42 cellular contexts compared by ENCODE assay signal in genomic region chr17:67032985-67033384, GRCh38. TPM values are rescaled to one million over a fixed set of nuclear protein-coding genes. Genes with fewer than 3 reads are reported as not detected.
"Had no signal": no experiment of that assay in that cellular context is flagged by ENCODE, and none has a peak within 500 bp of the region (broad histone marks: within the 10 kb centered on the region; RNA-seq: fewer than 3 reads in every experiment).

No MANE protein-coding gene starts in this region.

- H3K4me3 ChIP-seq: adrenal gland, body of pancreas, breast epithelium had no signal

- H3K27me3 Mint-ChIP-seq: activated naive CD8-positive, alpha-beta T cell treated with anti-CD3 and anti-CD28 coated beads, Interleukin-2, amount 10 ng/mL, durations not matched to agents 7 days and 5 days had no signal

- H3K9me3 Mint-ChIP-seq: activated CD4-positive, alpha-beta memory T cell treated with anti-CD3 and anti-CD28 coated beads, Interleukin-2, amount 10 ng/mL, durations not matched to agents 7 days and 5 days; activated CD4-positive, alpha-beta T cell treated with anti-CD3 and anti-CD28 coated beads, Interleukin-2, amount 10 ng/mL, durations not matched to agents 7 days and 5 days; activated naive CD4-positive, alpha-beta T cell treated with anti-CD3 and anti-CD28 coated beads for 36 hours; activated naive CD4-positive, alpha-beta T cell treated with anti-CD3 and anti-CD28 coated beads, Interleukin-2, amount 50 U/mL, for 72 hours; activated T-cell treated with anti-CD3 and anti-CD28 coated beads, Interleukin-2, amount 50 U/mL, for 4 hours; activated T-helper 1 cell treated with anti-CD3 and anti-CD28 coated beads, Interleukin-12 subunit alpha, Interleukin-12 subunit beta, Interleukin-2, Interleukin-4 antibody, amounts not matched to agents 30 ng/mL and 10 ng/mL and 1 ng/mL, durations not matched to agents 14 hours and 24 hours and 36 hours; activated T-helper 17 cell treated with anti-CD3 and anti-CD28 coated beads, Interleukin-2, amount 50 U/mL, for 72 hours; T-helper 1 cell treated with Interleukin-12 subunit alpha and Interleukin-12 subunit beta and Interleukin-4 antibody, amounts not matched to agents 30 μg/mL and 1 μg/mL, for 36 hours; T-helper 2 cell treated with Interferon-gamma antibody and Interleukin-4, amounts not matched to agents 5 μg/mL and 100 μg/mL, for 36 hours had no signal

- H3K4me1 ChIP-seq: adrenal gland, body of pancreas, breast epithelium had no signal

- H3K27ac Mint-ChIP-seq: activated CD4-positive, alpha-beta memory T cell treated with anti-CD3 and anti-CD28 coated beads, Interleukin-2, amount 10 ng/mL, durations not matched to agents 7 days and 5 days; activated CD4-positive, alpha-beta T cell treated with anti-CD3 and anti-CD28 coated beads for 36 hours; activated CD4-positive, alpha-beta T cell treated with anti-CD3 and anti-CD28 coated beads, Interleukin-2, amount 10 ng/mL, durations not matched to agents 7 days and 5 days; activated CD8-positive, alpha-beta T cell treated with anti-CD3 and anti-CD28 coated beads, Interleukin-2, amount 10 ng/mL, durations not matched to agents 7 days and 5 days; activated naive CD4-positive, alpha-beta T cell treated with anti-CD3 and anti-CD28 coated beads for 36 hours; activated naive CD8-positive, alpha-beta T cell treated with anti-CD3 and anti-CD28 coated beads, Interleukin-2, amount 10 ng/mL, durations not matched to agents 7 days and 5 days; activated T-cell treated with anti-CD3 and anti-CD28 coated beads, Interleukin-2, amount 50 U/mL, for 72 hours; activated T-helper 1 cell treated with anti-CD3 and anti-CD28 coated beads, Interleukin-12 subunit alpha, Interleukin-12 subunit beta, Interleukin-2, Interleukin-4 antibody, amounts not matched to agents 30 ng/mL and 10 ng/mL and 1 ng/mL, durations not matched to agents 14 hours and 24 hours and 36 hours; activated T-helper 17 cell treated with anti-CD3 and anti-CD28 coated beads, Interleukin-2, amount 50 U/mL, for 72 hours; T-helper 1 cell treated with Interleukin-12 subunit alpha and Interleukin-12 subunit beta and Interleukin-4 antibody, amounts not matched to agents 30 μg/mL and 1 μg/mL, for 36 hours; T-helper 2 cell treated with Interferon-gamma antibody and Interleukin-4, amounts not matched to agents 5 μg/mL and 100 μg/mL, for 36 hours; WTC11 had no signal

- H3K36me3 ChIP-seq: adrenal gland, brain microvascular endothelial cell, breast epithelium, WERI-Rb-1 had no signal

- ATAC-seq: activated CD4-positive, alpha-beta T cell treated with anti-CD3 and anti-CD28 coated beads for 36 hours; activated CD4-positive, CD25-positive, alpha-beta regulatory T cell treated with anti-CD3 and anti-CD28 coated beads, Interleukin-2, amount 50 U/mL, for 24 hours; activated CD8-positive, alpha-beta T cell treated with anti-CD3 and anti-CD28 coated beads, Interleukin-2, amount 10 ng/mL, durations not matched to agents 7 days and 5 days; activated naive CD4-positive, alpha-beta T cell treated with anti-CD3 and anti-CD28 coated beads, Interleukin-2, amount 50 U/mL, for 72 hours; activated T-cell treated with anti-CD3 and anti-CD28 coated beads, Interleukin-2, amount 50 U/mL, for 4 hours; activated T-cell treated with anti-CD3 and anti-CD28 coated beads, Interleukin-2, amount 50 U/mL, for 72 hours; activated T-helper 17 cell treated with anti-CD3 and anti-CD28 coated beads, Interleukin-2, amount 50 U/mL, for 72 hours; body of pancreas; WTC11 had no signal

- H3K9me3 ChIP-seq: adrenal gland, body of pancreas, breast epithelium had no signal

- H3K4me1 Mint-ChIP-seq: activated CD4-positive, alpha-beta T cell treated with anti-CD3 and anti-CD28 coated beads, Interleukin-2, amount 10 ng/mL, durations not matched to agents 7 days and 5 days; activated naive CD8-positive, alpha-beta T cell treated with anti-CD3 and anti-CD28 coated beads, Interleukin-2, amount 10 ng/mL, durations not matched to agents 7 days and 5 days; WTC11 had no signal

- H3K36me3 Mint-ChIP-seq: activated naive CD4-positive, alpha-beta T cell treated with anti-CD3 and anti-CD28 coated beads, Interleukin-2, amount 50 U/mL, for 72 hours; WTC11 had no signal

- H3K27ac ChIP-seq: adrenal gland, body of pancreas, brain microvascular endothelial cell, breast epithelium, WERI-Rb-1 had no signal

- H3K4me3 Mint-ChIP-seq: activated CD4-positive, alpha-beta memory T cell treated with anti-CD3 and anti-CD28 coated beads, Interleukin-2, amount 10 ng/mL, durations not matched to agents 7 days and 5 days; activated CD4-positive, alpha-beta T cell treated with anti-CD3 and anti-CD28 coated beads for 36 hours; activated CD4-positive, alpha-beta T cell treated with anti-CD3 and anti-CD28 coated beads, Interleukin-2, amount 10 ng/mL, durations not matched to agents 7 days and 5 days; activated CD8-positive, alpha-beta T cell treated with anti-CD3 and anti-CD28 coated beads, Interleukin-2, amount 10 ng/mL, durations not matched to agents 7 days and 5 days; activated naive CD4-positive, alpha-beta T cell treated with anti-CD3 and anti-CD28 coated beads for 36 hours; activated naive CD8-positive, alpha-beta T cell treated with anti-CD3 and anti-CD28 coated beads, Interleukin-2, amount 10 ng/mL, durations not matched to agents 7 days and 5 days; activated T-cell treated with anti-CD3 and anti-CD28 coated beads, Interleukin-2, amount 50 U/mL, for 4 hours; activated T-cell treated with anti-CD3 and anti-CD28 coated beads, Interleukin-2, amount 50 U/mL, for 72 hours; activated T-helper 1 cell treated with anti-CD3 and anti-CD28 coated beads, Interleukin-12 subunit alpha, Interleukin-12 subunit beta, Interleukin-2, Interleukin-4 antibody, amounts not matched to agents 30 ng/mL and 10 ng/mL and 1 ng/mL, durations not matched to agents 14 hours and 24 hours and 36 hours; activated T-helper 17 cell treated with anti-CD3 and anti-CD28 coated beads, Interleukin-2, amount 50 U/mL, for 72 hours; T-helper 1 cell treated with Interleukin-12 subunit alpha and Interleukin-12 subunit beta and Interleukin-4 antibody, amounts not matched to agents 30 μg/mL and 1 μg/mL, for 36 hours; T-helper 2 cell treated with Interferon-gamma antibody and Interleukin-4, amounts not matched to agents 5 μg/mL and 100 μg/mL, for 36 hours; WTC11 had no signal

- H3K27me3 ChIP-seq: adrenal gland, body of pancreas, brain microvascular endothelial cell, breast epithelium had no signal

- DNase-seq: activated CD4-positive, alpha-beta memory T cell treated with anti-CD3 and anti-CD28 coated beads, Interleukin-2, amount 10 ng/mL, durations not matched to agents 7 days and 5 days; activated CD4-positive, alpha-beta T cell treated with anti-CD3 and anti-CD28 coated beads for 1 hour; activated CD4-positive, alpha-beta T cell treated with anti-CD3 and anti-CD28 coated beads for 36 hours; activated CD4-positive, alpha-beta T cell treated with anti-CD3 and anti-CD28 coated beads for 48 hours; activated CD4-positive, alpha-beta T cell treated with anti-CD3 and anti-CD28 coated beads, Interleukin-2, amount 10 ng/mL, durations not matched to agents 7 days and 5 days; activated CD4-positive, alpha-beta T cell treated with anti-CD3 and anti-CD28 coated beads, Interleukin-2, amount 50 U/mL, for 48 hours; activated CD4-positive, CD25-positive, alpha-beta regulatory T cell; activated CD8-positive, alpha-beta memory T cell treated with anti-CD3 and anti-CD28 coated beads for 24 hours; activated CD8-positive, alpha-beta memory T cell treated with anti-CD3 and anti-CD28 coated beads, Interleukin-2, amount 50 U/mL, for 4 hours; activated CD8-positive, alpha-beta T cell treated with anti-CD3 and anti-CD28 coated beads, Interleukin-2, amount 10 ng/mL, durations not matched to agents 7 days and 5 days; activated effector memory CD4-positive, alpha-beta T cell treated with anti-CD3 and anti-CD28 coated beads, Interleukin-2, amount 50 U/mL, for 16 hours; activated gamma-delta T cell treated with Interleukin-2 at 50 U/mL for 16 hours; activated naive CD4-positive, alpha-beta T cell; activated naive CD4-positive, alpha-beta T cell treated with anti-CD3 and anti-CD28 coated beads for 36 hours; activated naive CD4-positive, alpha-beta T cell treated with anti-CD3 and anti-CD28 coated beads, Interleukin-2, amount 50 U/mL, for 16 hours; activated naive CD8-positive, alpha-beta T cell treated with anti-CD3 and anti-CD28 coated beads, Interleukin-2, amount 10 ng/mL, durations not matched to agents 7 days and 5 days; activated T-cell treated with anti-CD3 and anti-CD28 coated beads for 4 hours; activated T-cell treated with anti-CD3 and anti-CD28 coated beads, Interleukin-2, amount 50 U/mL, for 1 hour; activated T-cell treated with anti-CD3 and anti-CD28 coated beads, Interleukin-2, amount 50 U/mL, for 4 hours; activated T-cell treated with anti-CD3 and anti-CD28 coated beads, Interleukin-2, amount 50 U/mL, for 72 hours; adrenal gland; amniotic stem cell; aorta; body of pancreas; brain microvascular endothelial cell; central memory CD4-positive, alpha-beta T cell; SW 1271; T-helper 1 cell; T-helper 2 cell; T-helper 9 cell; WERI-Rb-1 had no signal

RNA-seq across cellular contexts. Expression of gene CACNG1, which starts 11.4 kb away (rescaled TPM):
- total RNA-seq: activated CD4-positive, alpha-beta memory T cell treated with anti-CD3 and anti-CD28 coated beads, Interleukin-2, amount 10 ng/mL, durations not matched to agents 7 days and 5 days; activated CD4-positive, alpha-beta T cell treated with anti-CD3 and anti-CD28 coated beads for 36 hours; activated CD4-positive, alpha-beta T cell treated with anti-CD3 and anti-CD28 coated beads, Interleukin-2, amount 10 ng/mL, durations not matched to agents 7 days and 5 days; activated CD8-positive, alpha-beta T cell treated with anti-CD3 and anti-CD28 coated beads, Interleukin-2, amount 10 ng/mL, durations not matched to agents 7 days and 5 days; activated naive CD4-positive, alpha-beta T cell treated with anti-CD3 and anti-CD28 coated beads for 36 hours; activated naive CD4-positive, alpha-beta T cell treated with anti-CD3 and anti-CD28 coated beads, Interleukin-2, amount 50 U/mL, for 72 hours; activated naive CD8-positive, alpha-beta T cell treated with anti-CD3 and anti-CD28 coated beads, Interleukin-2, amount 10 ng/mL, durations not matched to agents 7 days and 5 days; activated T-cell treated with anti-CD3 and anti-CD28 coated beads, Interleukin-2, amount 50 U/mL, for 4 hours; activated T-cell treated with anti-CD3 and anti-CD28 coated beads, Interleukin-2, amount 50 U/mL, for 72 hours; activated T-helper 1 cell treated with anti-CD3 and anti-CD28 coated beads, Interleukin-12 subunit alpha, Interleukin-12 subunit beta, Interleukin-2, Interleukin-4 antibody, amounts not matched to agents 30 ng/mL and 10 ng/mL and 1 ng/mL, durations not matched to agents 14 hours and 24 hours and 36 hours; activated T-helper 17 cell treated with anti-CD3 and anti-CD28 coated beads, Interleukin-2, amount 50 U/mL, for 72 hours; aorta; astrocyte; body of pancreas; breast epithelium; cardiac septum; cerebellum; WTC11 had no signal
